In the genomic region with DNA sequence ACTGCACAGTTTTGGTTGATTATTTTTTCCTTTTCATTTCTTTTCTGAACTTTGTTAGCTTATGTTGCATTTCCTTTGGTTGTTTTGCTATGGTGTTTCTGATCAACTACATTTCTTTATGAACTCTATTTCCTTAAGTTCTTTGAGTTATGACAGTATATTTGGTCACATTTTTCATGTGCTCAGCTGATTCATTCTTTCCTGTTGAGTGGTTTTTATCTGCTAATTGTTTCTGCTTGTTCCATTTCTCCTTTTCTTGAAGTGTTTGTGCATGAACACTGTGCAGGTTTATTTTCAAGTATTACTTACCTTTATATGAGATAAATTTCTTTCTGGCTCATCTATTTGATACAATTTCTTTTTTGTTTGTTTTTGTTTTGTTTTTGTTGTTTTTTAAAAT, we compare ENCODE assay signal across 1 cellular context.
A peak's percentile ranks its signal among the peaks of the same experiment; 100 is the strongest.
TF ChIP-seq lines count a peak whose summit lies in the region.

No MANE protein-coding gene starts in this region.

TF ChIP-seq in GM12878, 131 proteins besides CTCF, POLR2A, EP300 and RAD21 (continued from another document):
- TF ChIP-seq, protein P1, sequence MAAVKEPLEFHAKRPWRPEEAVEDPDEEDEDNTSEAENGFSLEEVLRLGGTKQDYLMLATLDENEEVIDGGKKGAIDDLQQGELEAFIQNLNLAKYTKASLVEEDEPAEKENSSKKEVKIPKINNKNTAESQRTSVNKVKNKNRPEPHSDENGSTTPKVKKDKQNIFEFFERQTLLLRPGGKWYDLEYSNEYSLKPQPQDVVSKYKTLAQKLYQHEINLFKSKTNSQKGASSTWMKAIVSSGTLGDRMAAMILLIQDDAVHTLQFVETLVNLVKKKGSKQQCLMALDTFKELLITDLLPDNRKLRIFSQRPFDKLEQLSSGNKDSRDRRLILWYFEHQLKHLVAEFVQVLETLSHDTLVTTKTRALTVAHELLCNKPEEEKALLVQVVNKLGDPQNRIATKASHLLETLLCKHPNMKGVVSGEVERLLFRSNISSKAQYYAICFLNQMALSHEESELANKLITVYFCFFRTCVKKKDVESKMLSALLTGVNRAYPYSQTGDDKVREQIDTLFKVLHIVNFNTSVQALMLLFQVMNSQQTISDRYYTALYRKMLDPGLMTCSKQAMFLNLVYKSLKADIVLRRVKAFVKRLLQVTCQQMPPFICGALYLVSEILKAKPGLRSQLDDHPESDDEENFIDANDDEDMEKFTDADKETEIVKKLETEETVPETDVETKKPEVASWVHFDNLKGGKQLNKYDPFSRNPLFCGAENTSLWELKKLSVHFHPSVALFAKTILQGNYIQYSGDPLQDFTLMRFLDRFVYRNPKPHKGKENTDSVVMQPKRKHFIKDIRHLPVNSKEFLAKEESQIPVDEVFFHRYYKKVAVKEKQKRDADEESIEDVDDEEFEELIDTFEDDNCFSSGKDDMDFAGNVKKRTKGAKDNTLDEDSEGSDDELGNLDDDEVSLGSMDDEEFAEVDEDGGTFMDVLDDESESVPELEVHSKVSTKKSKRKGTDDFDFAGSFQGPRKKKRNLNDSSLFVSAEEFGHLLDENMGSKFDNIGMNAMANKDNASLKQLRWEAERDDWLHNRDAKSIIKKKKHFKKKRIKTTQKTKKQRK (IDR thresholded peaks at IDR 0.05; ENCODE audit: low read depth, low read length) = no peak
- TF ChIP-seq MTA2 (IDR thresholded peaks at IDR 0.05; ENCODE audit: low read depth) (peak; percentile 57; the same call in 1 of the 2 replicates), GABPA (IDR thresholded peaks at IDR 0.05; ENCODE audit: low read depth) (no peak)
